In the genomic region with DNA sequence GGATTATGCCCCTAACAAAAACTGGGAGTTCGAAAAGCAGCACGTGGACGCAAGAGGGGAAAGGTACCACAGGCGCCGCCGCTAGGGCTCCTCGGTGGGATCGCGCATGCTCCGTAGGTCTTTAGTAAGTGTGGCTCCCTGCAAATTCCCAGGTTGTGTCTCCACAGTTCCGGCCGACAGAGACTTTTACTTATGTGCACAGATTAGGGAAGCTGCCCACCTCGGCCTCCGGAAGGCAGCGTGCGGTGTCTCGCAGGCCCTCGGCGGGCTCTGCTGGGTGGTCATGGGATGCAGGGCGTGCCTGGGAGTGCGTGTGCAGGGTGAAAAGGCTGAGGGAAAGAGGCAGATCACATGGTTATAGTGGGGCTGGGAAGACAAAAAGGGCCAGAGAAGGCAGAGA, we compare ENCODE assay signal across 22 cellular contexts. TPM values are rescaled to one million over a fixed set of nuclear protein-coding genes. Genes with fewer than 3 reads are reported as not detected.
DNase-seq lines count a peak whose midpoint lies in the region; ATAC-seq, FAIRE-seq and TF ChIP-seq lines count a peak whose summit lies in the region.
"Had no signal": no experiment of that assay in that cellular context is flagged by ENCODE, and none has a peak within 500 bp of the region (broad histone marks: within the 10 kb centered on the region; RNA-seq: fewer than 3 reads in every experiment).

No MANE protein-coding gene starts in this region.

- H4K8ac ChIP-seq in H1 (ENCODE audit: extremely low read depth, insufficient read depth, low read length) (no peak overlapping the region), mesendoderm (ENCODE audit: low read depth, low read length) (no peak overlapping the region)

- CTCF ChIA-PET in H1 (lab: Charles Lee; ENCODE audit: partially characterized antibody) (no interaction called here), mammary epithelial cell (lab: Charles Lee; ENCODE audit: low non-redundant PET) (no interaction called here)

- H3K4ac ChIP-seq in H1 (replicated peaks; ENCODE audit: insufficient read length, low read depth, low read length), result no peak overlapping the region
- no peak overlapping the region for H3K4ac ChIP-seq in mesendoderm (ENCODE audit: low read depth, low read length)

- H2BK5ac ChIP-seq in H1 (ENCODE audit: low read depth, low read length) (no peak overlapping the region), mesendoderm (ENCODE audit: low read length) (no peak overlapping the region)

- H3K79me1 ChIP-seq in H1 (ENCODE audit: low read depth, low read length) (no peaks in the 10 kb centered on the region), mesendoderm (ENCODE audit: low read length) (no peaks in the 10 kb centered on the region)

- H3K4me3 ChIP-seq in H1 (ENCODE audit: extremely low read depth in 1 of 4, insufficient read depth in 2 of 4, low read depth in 3 of 4, low read length in 4 of 4), result no peak overlapping the region
- no peak overlapping the region for H3K4me3 ChIP-seq in upper lobe of right lung
- no peak overlapping the region for H3K4me3 ChIP-seq in mesendoderm (ENCODE audit: low read length)
- H3K4me3 ChIP-seq in mammary epithelial cell (replicated peaks in 1 of 3; ENCODE audit: insufficient read depth in 1 of 3, low read depth in 2 of 3, low read length in 3 of 3), result no peak overlapping the region
- H3K4me3 ChIP-seq: BLaER1, GM12878 had no signal

- H2AK5ac ChIP-seq in H1 (ENCODE audit: low read depth, low read length) (no peak overlapping the region), mesendoderm (ENCODE audit: low read length) (no peak overlapping the region)

- H3K9me3 ChIP-seq in H1 (ENCODE audit: insufficient read depth in 2 of 2, low read depth in 1 of 2, low read length in 1 of 2), result no peaks in the 10 kb centered on the region
- H3K9me3 ChIP-seq in upper lobe of right lung, result no peaks in the 10 kb centered on the region
- no peaks in the 10 kb centered on the region for H3K9me3 ChIP-seq in mammary epithelial cell (replicated peaks; ENCODE audit: insufficient read depth, low read length)
- H3K9me3 ChIP-seq: BLaER1 had no signal

- no peak overlapping the region for H3K9ac ChIP-seq in H1 (replicated peaks in 1 of 4; ENCODE audit: extremely low read depth in 1 of 4, low read depth in 3 of 4, low read length in 3 of 4)
- H3K9ac ChIP-seq in mesendoderm (ENCODE audit: low read length), result no peak overlapping the region
- H3K9ac ChIP-seq in mammary epithelial cell (ENCODE audit: insufficient read depth, low read length), result no peak overlapping the region
- H3K9ac ChIP-seq: BLaER1 had no signal

- no peaks in the 10 kb centered on the region for H3K4me1 ChIP-seq in H1 (replicated peaks in 1 of 4; ENCODE audit: control insufficient read depth in 3 of 4, insufficient read depth in 4 of 4, low read length in 3 of 4)
- no peaks in the 10 kb centered on the region for H3K4me1 ChIP-seq in upper lobe of right lung
- no peaks in the 10 kb centered on the region for H3K4me1 ChIP-seq in mesendoderm (ENCODE audit: control insufficient read depth, low read depth, low read length)
- no peaks in the 10 kb centered on the region for H3K4me1 ChIP-seq in mammary epithelial cell (ENCODE audit: insufficient read depth, low read length)
- H3K4me1 ChIP-seq: BLaER1 had no signal

- no peak for FAIRE-seq in H1 (lab: Jason Lieb, UNC)
- FAIRE-seq: A204.1, D721Med, GM12878, GM18507 had no signal

- in situ Hi-C loops in mammary epithelial cell (cut with MboI; ENCODE audit: low sequenced_read_pairs in 2 of 2), result no loop called here

- H3K18ac ChIP-seq in H1 (ENCODE audit: extremely low read depth, low read length) (no peak overlapping the region; the same call in 1 of the 2 replicates), mesendoderm (ENCODE audit: low read length) (no peak overlapping the region)

- no peak overlapping the region for H2BK120ac ChIP-seq in H1 (replicated peaks; ENCODE audit: low read depth, low read length)
- no peak overlapping the region for H2BK120ac ChIP-seq in mesendoderm (ENCODE audit: low read depth, low read length)

- H3K79me2 ChIP-seq in H1 (ENCODE audit: control insufficient read depth in 1 of 2, insufficient read depth in 2 of 2, low read length in 2 of 2) (no peaks in the 10 kb centered on the region), mesendoderm (ENCODE audit: control insufficient read depth, insufficient read depth, low read length) (no peaks in the 10 kb centered on the region), mammary epithelial cell (ENCODE audit: insufficient read depth, low read length) (no peaks in the 10 kb centered on the region)

- WGBS in H1 (ENCODE audit: extremely low coverage in 1 of 2, insufficient coverage in 1 of 2, insufficient read length in 1 of 2, insufficient replicate concordance in 2 of 2, low coverage in 1 of 2, low lambda C conversion rate in 2 of 2, missing lambda C conversion rate in 1 of 2), 2 experiments, result 92% methylated on average over 21 of the region's 21 CpGs; no CpG with 5 or more reads in 1 of the 2 experiments
- no CpG with 5 or more reads among the region's 21 CpGs for WGBS in mesendoderm (ENCODE audit: extremely low coverage, insufficient coverage, low lambda C conversion rate)
- 83% methylated on average over 10 of the region's 21 CpGs for WGBS in mammary epithelial cell (ENCODE audit: low coverage, missing lambda C conversion rate)

- H3K14ac ChIP-seq in H1 (ENCODE audit: insufficient read length), result no peak overlapping the region

- H3K56ac ChIP-seq in H1 (replicated peaks; ENCODE audit: insufficient read length, low read depth, low read length), result no peak overlapping the region
- no peak overlapping the region for H3K56ac ChIP-seq in mesendoderm (ENCODE audit: low read length)

- no peak for TF ChIP-seq POLR2A in H1 (IDR thresholded peaks at IDR 0.05; ENCODE audit: control extremely low read depth in 1 of 2, low read depth in 2 of 2, low read length in 2 of 2)

- TF ChIP-seq EP300 in H1 (IDR thresholded peaks at IDR 0.05; ENCODE audit: borderline replicate concordance in 1 of 2, low read depth in 2 of 2, low read length in 2 of 2), result no peak

- H3K27me3 ChIP-seq in H1 (replicated peaks in 1 of 4; ENCODE audit: control insufficient read depth in 3 of 4, extremely low read depth in 1 of 4, insufficient read depth in 3 of 4, low read length in 3 of 4) (no peaks in the 10 kb centered on the region), upper lobe of right lung (no peaks in the 10 kb centered on the region), mesendoderm (ENCODE audit: insufficient read depth, low read length, poor library complexity) (no peaks in the 10 kb centered on the region), mammary epithelial cell (ENCODE audit: insufficient read depth, low read length) (no peaks in the 10 kb centered on the region)
- H3K27me3 ChIP-seq: BLaER1 had no signal

- POLR2A ChIA-PET in H1 (lab: Charles Lee; ENCODE audit: partially characterized antibody), result no interaction called here

- H3K27ac ChIP-seq in H1 (ENCODE audit: low read depth, low read length) (no peak overlapping the region), upper lobe of right lung (no peak overlapping the region), mesendoderm (ENCODE audit: low read depth, low read length) (no peak overlapping the region), mammary epithelial cell (ENCODE audit: insufficient read depth, low read depth, low read length) (no peak overlapping the region)
- H3K27ac ChIP-seq: 22Rv1, BLaER1, C4-2B had no signal

- no peak overlapping the region for H2BK12ac ChIP-seq in H1 (ENCODE audit: low read depth, low read length)

- H2BK20ac ChIP-seq in H1 (ENCODE audit: low read length), result no peak overlapping the region

- H2AFZ ChIP-seq in H1 (ENCODE audit: low read length) (peak overlapping the region; percentile 38; the same call in 1 of the 2 replicates), mammary epithelial cell (ENCODE audit: low read depth, low read length) (no peak overlapping the region)

- intact Hi-C loops in upper lobe of right lung (cut with DNase I) (no loop called here), mammary epithelial cell (cut with micrococcal nuclease) (no loop called here)

- H3K23me2 ChIP-seq in H1 (ENCODE audit: low read depth, low read length), result no peaks in the 10 kb centered on the region

- no peaks in the 10 kb centered on the region for H4K20me1 ChIP-seq in H1 (replicated peaks in 1 of 2; ENCODE audit: control insufficient read depth in 1 of 2, insufficient read depth in 2 of 2, low read length in 2 of 2)
- H4K20me1 ChIP-seq in mammary epithelial cell (ENCODE audit: insufficient read depth, low read length), result no peaks in the 10 kb centered on the region
- H4K20me1 ChIP-seq: BLaER1 had no signal

- H3K36me3 ChIP-seq in H1 (ENCODE audit: control insufficient read depth in 2 of 4, insufficient read depth in 4 of 4, low read length in 3 of 4) (no peaks in the 10 kb centered on the region), upper lobe of right lung (no peaks in the 10 kb centered on the region), mesendoderm (ENCODE audit: control insufficient read depth, insufficient read depth, low read length) (no peaks in the 10 kb centered on the region), mammary epithelial cell (ENCODE audit: insufficient read depth, low read length) (no peaks in the 10 kb centered on the region)
- H3K36me3 ChIP-seq: BLaER1 had no signal

- H2BK15ac ChIP-seq in H1 (ENCODE audit: low read length) (no peak overlapping the region), mesendoderm (replicated peaks; ENCODE audit: low read depth) (no peak overlapping the region)

- H4K5ac ChIP-seq in H1 (ENCODE audit: insufficient read length, low read depth, low read length) (no peak overlapping the region), mesendoderm (ENCODE audit: low read length) (no peak overlapping the region)

- peak; percentile 16 for ATAC-seq in upper lobe of right lung
- ATAC-seq: CD8-positive, alpha-beta T cell; GM12878; HCT116 had no signal

- H4K91ac ChIP-seq in H1 (replicated peaks; ENCODE audit: insufficient read length, low read length), result no peak overlapping the region

- H3K4me2 ChIP-seq in H1 (ENCODE audit: insufficient read depth in 1 of 2, low read depth in 2 of 2, low read length in 2 of 2) (no peak overlapping the region), mesendoderm (ENCODE audit: low read length) (no peak overlapping the region), mammary epithelial cell (ENCODE audit: insufficient read depth, low read depth, low read length) (no peak overlapping the region)
- H3K4me2 ChIP-seq: BLaER1 had no signal

- TF ChIP-seq RAD21 in H1 (IDR thresholded peaks at IDR 0.05 in 1 of 2, conservative IDR thresholded peaks at IDR 0.05 in 1 of 2; ENCODE audit: low read depth in 2 of 2, low read length in 2 of 2), result no peak

- dilution Hi-C loops in mammary epithelial cell (cut with HindIII; ENCODE audit: low sequenced_read_pairs), result no loop called here

- DNase-seq in activated gamma-delta T cell (lab: John Stamatoyannopoulos, UW) (peak; percentile 1), activated gamma-delta T cell treated with Interleukin-2 at 50 U/mL for 16 hours (no peak), H1 (ENCODE audit: low read depth in 1 of 2, low spot score in 2 of 2) (no peak), upper lobe of right lung (no peak), mesendoderm (no peak), mammary epithelial cell (no peak)
- DNase-seq: CD4-positive, CD25-positive, alpha-beta regulatory T cell; CD8-positive, alpha-beta T cell; DMS 273 treated with DMSO at 0.1 percent for 48 hours; DMS79; EL; GDM1; GOT3; H7 had no signal

- H3K23ac ChIP-seq in H1 (ENCODE audit: insufficient read length) (no peak overlapping the region), mesendoderm (ENCODE audit: low read length) (no peak overlapping the region)

- TF ChIP-seq CTCF in H1 (IDR thresholded peaks at IDR 0.05; ENCODE audit: control extremely low read depth in 1 of 3, insufficient read depth in 1 of 3, low read depth in 1 of 3, low read length in 3 of 3), result no peak
- no peak for TF ChIP-seq CTCF in upper lobe of right lung (IDR thresholded peaks at IDR 0.05)
- no peak for TF ChIP-seq CTCF in mammary epithelial cell (conservative IDR thresholded peaks at IDR 0.05 in 1 of 2, IDR thresholded peaks at IDR 0.05 in 1 of 2; ENCODE audit: extremely low read depth in 1 of 2, insufficient read depth in 1 of 2, low read depth in 1 of 2, low read length in 2 of 2)

- no TSS peak for BruUV-seq in mammary epithelial cell (replicated peaks; lab: Mats Ljungman, UMichigan)

RNA-seq across cellular contexts. Expression of a gene that starts 39.7 kb away (rescaled TPM):
- total RNA-seq in H1 (2021; fragmentation: NEBNext Ultra II Directional; extraction: Animal tissue kit (Norgen Biotek cat#: 25700)), result 34.5 and 35.2 TPM in 2 replicates
- polyA plus RNA-seq in H1 (2011; rRNA removed), result 15.4 and 15.9 TPM in 2 replicates
- 18.1 TPM for polyA plus RNA-seq in H1 (2011; cell fraction: cytosol; rRNA removed)
- 18.9 TPM for polyA plus RNA-seq in H1 (2011; cell fraction: nucleus; rRNA removed)
- polyA plus RNA-seq in H1 (2012, experiment 1 of 2), result 19.1 to 29.2 TPM (median 24.7 TPM) in 4 replicates
- polyA plus RNA-seq in H1 (2012, experiment 2 of 2), result 7.6 TPM
- polyA plus RNA-seq in H1 (2013, experiment 1 of 2), result 25.2 TPM
- 29.7 TPM for polyA plus RNA-seq in H1 (2013, experiment 2 of 2)
- 69.0 and 96.8 TPM in 2 replicates for polyA minus RNA-seq in H1 (2011; rRNA and poly(A)+ RNA removed)
- polyA minus RNA-seq in H1 (2011; cell fraction: cytosol; rRNA and poly(A)+ RNA removed), result 35.2 TPM
- 62.2 TPM for polyA minus RNA-seq in H1 (2011; cell fraction: nucleus; rRNA and poly(A)+ RNA removed)
- total RNA-seq in upper lobe of right lung, result 20.0 TPM
- 20.9 TPM for polyA plus RNA-seq in mesendoderm (2013, experiment 1 of 2)
- polyA plus RNA-seq in mesendoderm (2013, experiment 2 of 2), result 20.6 TPM
- 10 to 100 TPM; 42.1 to 48.2 TPM for total RNA-seq in mammary epithelial cell
- polyA plus RNA-seq in mammary epithelial cell, result 30.9 TPM
- 62.4 TPM for polyA minus RNA-seq in mammary epithelial cell
